In genomic region chr3:48399387-48400172, GRCh38 we compare ENCODE assay signal across 9 cellular contexts. TPM values are rescaled to one million over a fixed set of nuclear protein-coding genes. Genes with fewer than 3 reads are reported as not detected.
DNase-seq lines count a peak whose midpoint lies in the region; ATAC-seq and TF ChIP-seq lines count a peak whose summit lies in the region.
"Had no signal": no experiment of that assay in that cellular context is flagged by ENCODE, and none has a peak within 500 bp of the region (broad histone marks: within the 10 kb centered on the region; RNA-seq: fewer than 3 reads in every experiment).

No MANE protein-coding gene starts in this region.

- DNase-seq in 8988T (peak; percentile 18), NCI-H69 (lab: John Stamatoyannopoulos, UW) (peak; percentile 39), glutamatergic neuron (no peak), NCI-H748 treated with DMSO at 0.1 percent for 48 hours (lab: John Stamatoyannopoulos, UW) (no peak)
- DNase-seq: retina, T-helper 17 cell had no signal

- no peak for ATAC-seq in GM21526 (IDR thresholded peaks at IDR 0.05; ENCODE audit: low FRiP score, unreplicated experiment)
- ATAC-seq in HG03095 (IDR thresholded peaks at IDR 0.05; ENCODE audit: unreplicated experiment): no peak
- ATAC-seq: T-helper 17 cell had no signal

- H3K27me3 Mint-ChIP-seq in glutamatergic neuron (ENCODE audit: unreplicated experiment): peaks cover 4% of the 10 kb centered on the region

- TF ChIP-seq CTCF in glutamatergic neuron (IDR thresholded peaks at IDR 0.05; ENCODE audit: partially characterized antibody, unreplicated experiment): no peak

- H3K27ac Mint-ChIP-seq in glutamatergic neuron (ENCODE audit: unreplicated experiment): peak overlapping the region; percentile 52
- H3K27ac Mint-ChIP-seq: B cell, T-helper 17 cell had no signal

- H3K4me3 Mint-ChIP-seq in glutamatergic neuron (ENCODE audit: unreplicated experiment): no peak overlapping the region
- H3K4me3 Mint-ChIP-seq: B cell, T-helper 17 cell had no signal

- H3K4me1 Mint-ChIP-seq in glutamatergic neuron (ENCODE audit: low read depth, unreplicated experiment): peaks cover 3% of the 10 kb centered on the region
- H3K4me1 Mint-ChIP-seq: B cell had no signal

- H3K9me3 Mint-ChIP-seq in glutamatergic neuron (ENCODE audit: unreplicated experiment): peaks cover 8% of the 10 kb centered on the region

- no peaks in the 10 kb centered on the region for H3K36me3 Mint-ChIP-seq in glutamatergic neuron (ENCODE audit: unreplicated experiment)

RNA-seq across cellular contexts. Expression of gene FBXW12, which starts 27.6 kb away (rescaled TPM):
- total RNA-seq in glutamatergic neuron (ENCODE audit: unreplicated experiment): 0.66 TPM
- total RNA-seq: B cell, T-helper 17 cell had no signal

RNA-seq across cellular contexts. Expression of gene PLXNB1, which starts 30.3 kb away (rescaled TPM):
- 195 TPM for total RNA-seq in glutamatergic neuron (ENCODE audit: unreplicated experiment)

RNA-seq across cellular contexts. Expression of gene CCDC51, which starts 40.3 kb away (rescaled TPM):
- total RNA-seq in glutamatergic neuron (ENCODE audit: unreplicated experiment): 15.3 TPM

RNA-seq across cellular contexts. Expression of gene TMA7, which starts 40.5 kb away (rescaled TPM):
- 154 TPM for total RNA-seq in glutamatergic neuron (ENCODE audit: unreplicated experiment)

RNA-seq across cellular contexts. Expression of gene ATRIP, which starts 47.0 kb away (rescaled TPM):
- 15.8 TPM for total RNA-seq in glutamatergic neuron (ENCODE audit: unreplicated experiment)

Comparison
In these comparisons a context has a peak if more than half of its experiments do, and no peak if none do; other contexts are left out.
1. DNase-seq: peak in 8988T (single experiment) and NCI-H69 (single experiment); none in glutamatergic neuron (single experiment) and NCI-H748 treated with DMSO at 0.1 percent for 48 hours (single experiment).